18 cellular contexts compared by ENCODE assay signal in the genomic region with DNA sequence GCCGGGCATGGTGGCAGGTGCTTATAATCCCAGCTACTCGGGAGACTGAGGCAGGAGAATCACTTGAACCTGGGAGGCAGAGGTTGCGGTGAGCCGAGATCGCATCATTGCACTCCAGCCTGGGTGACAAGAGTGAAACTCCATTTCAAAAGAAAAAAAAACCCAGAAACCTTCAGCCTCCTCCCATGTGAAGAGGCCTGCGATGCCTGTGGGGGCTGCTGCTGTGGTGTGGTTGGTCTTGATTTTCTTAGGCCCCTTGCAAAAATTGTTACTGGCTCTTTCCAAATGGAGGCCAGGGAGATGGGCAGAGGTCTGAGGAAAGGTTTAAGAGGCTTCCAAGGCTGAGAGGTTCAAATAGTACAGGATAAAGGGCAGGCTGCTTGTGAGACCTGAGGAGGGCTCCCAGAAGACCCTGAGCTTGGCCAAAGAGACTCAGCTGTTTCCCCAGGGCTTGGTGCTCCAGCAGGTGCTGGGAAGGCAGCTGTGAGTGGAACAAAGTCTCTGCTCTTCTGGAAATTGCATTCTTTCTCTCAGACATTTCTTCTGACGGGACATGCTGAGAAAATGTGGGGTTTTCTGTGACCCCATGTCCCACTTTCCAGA. TPM values are rescaled to one million over a fixed set of nuclear protein-coding genes. Genes with fewer than 3 reads are reported as not detected.
A peak's percentile ranks its signal among the peaks of the same experiment; 100 is the strongest.
DNase-seq lines count a peak whose midpoint lies in the region; ATAC-seq, FAIRE-seq and TF ChIP-seq lines count a peak whose summit lies in the region.
"Had no signal": no experiment of that assay in that cellular context is flagged by ENCODE, and none has a peak within 500 bp of the region (broad histone marks: within the 10 kb centered on the region; RNA-seq: fewer than 3 reads in every experiment).

No MANE protein-coding gene starts in this region.

- H3K36me3 Mint-ChIP-seq in T-helper 17 cell (ENCODE audit: low read depth): no peaks in the 10 kb centered on the region

- DNase-seq in GM19239 (ENCODE audit: insufficient read length, low spot score) (no peak), T-helper 17 cell (no peak), NCI-H1417 treated with DMSO at 0.1 percent for 48 hours (lab: John Stamatoyannopoulos, UW) (no peak), thyroid gland (no peak), EL (no peak)
- DNase-seq in effector memory CD4-positive, alpha-beta T cell: no peak
- DNase-seq: activated CD4-positive, alpha-beta T cell treated with anti-CD3 and anti-CD28 coated beads, Interleukin-2, amount 50 U/mL, for 48 hours; activated effector memory CD4-positive, alpha-beta T cell treated with anti-CD3 and anti-CD28 coated beads, Interleukin-2, amount 50 U/mL, for 16 hours; H9; mesenchymal stem cell; NCI-H1694 treated with DMSO at 0.1 percent for 48 hours; NCI-H524; pancreas; tibial artery had no signal

- H3K4me1 ChIP-seq in BLaER1 (peaks cover 85% of the 10 kb centered on the region), thyroid gland (peaks cover 0 to 1% of the 10 kb centered on the region in 2 donors)
- H3K4me1 ChIP-seq in effector memory CD4-positive, alpha-beta T cell (ENCODE audit: control insufficient read depth, insufficient read depth, low read length, poor library complexity, severe bottlenecking): peaks cover 4% of the 10 kb centered on the region
- H3K4me1 ChIP-seq: pancreas, tibial artery had no signal

- H3K4me3 ChIP-seq in BLaER1 (peak overlapping the region; percentile 15; the same call in 1 of the 2 replicates), thyroid gland (replicated peaks in 1 of 3) (no peak overlapping the region)
- no peak overlapping the region for H3K4me3 ChIP-seq in effector memory CD4-positive, alpha-beta T cell (ENCODE audit: insufficient read depth, low read depth, low read length, poor library complexity, severe bottlenecking)
- H3K4me3 ChIP-seq: pancreas, smooth muscle cell, tibial artery had no signal

- no peaks in the 10 kb centered on the region for H3K27me3 ChIP-seq in BLaER1
- H3K27me3 ChIP-seq in effector memory CD4-positive, alpha-beta T cell (replicated peaks; ENCODE audit: control insufficient read depth, insufficient read depth, low read length, poor library complexity, severe bottlenecking): no peaks in the 10 kb centered on the region
- no peaks in the 10 kb centered on the region for H3K27me3 ChIP-seq in thyroid gland
- H3K27me3 ChIP-seq: pancreas, tibial artery had no signal

- H3K4me3 Mint-ChIP-seq in T-helper 17 cell: peak overlapping the region; percentile 28
- H3K4me3 Mint-ChIP-seq: H9 had no signal

- TF ChIP-seq CTCF in thyroid gland (IDR thresholded peaks at IDR 0.05): no peak

- WGBS in thyroid gland, 2 donors: 93 to 96% methylated on average over 7 of the region's 7 CpGs

- no peak overlapping the region for H3K27ac Mint-ChIP-seq in T-helper 17 cell

- FAIRE-seq in GM19239 (lab: Jason Lieb, UNC): peak; percentile 31
- FAIRE-seq: pancreas had no signal

- H3K36me3 ChIP-seq in BLaER1: no peaks in the 10 kb centered on the region
- no peaks in the 10 kb centered on the region for H3K36me3 ChIP-seq in effector memory CD4-positive, alpha-beta T cell (ENCODE audit: control insufficient read depth, insufficient read depth, low read length)
- H3K36me3 ChIP-seq in thyroid gland: peaks cover 0 to 5% of the 10 kb centered on the region in 2 donors

- no peaks in the 10 kb centered on the region for H4K20me1 ChIP-seq in BLaER1

- H3K9me3 ChIP-seq in BLaER1: no peaks in the 10 kb centered on the region
- H3K9me3 ChIP-seq in T-helper 17 cell (ENCODE audit: control insufficient read depth, low read length, poor library complexity, severe bottlenecking): no peaks in the 10 kb centered on the region
- H3K9me3 ChIP-seq in effector memory CD4-positive, alpha-beta T cell (ENCODE audit: control insufficient read depth, low read length): no peaks in the 10 kb centered on the region
- no peaks in the 10 kb centered on the region for H3K9me3 ChIP-seq in thyroid gland
- H3K9me3 ChIP-seq: pancreas, tibial artery had no signal

- H3K4me1 Mint-ChIP-seq in T-helper 17 cell: peaks cover 23% of the 10 kb centered on the region

- H3K27me3 Mint-ChIP-seq in T-helper 17 cell: no peaks in the 10 kb centered on the region

- no peak for TF ChIP-seq POLR2A in thyroid gland (IDR thresholded peaks at IDR 0.05)

- intact Hi-C loops in thyroid gland (cut with DNase I): loop anchor here (10.0 kb wide), 1 partner anchor 410 kb away; no protein-coding TSS in a partner anchor

- ATAC-seq in HG02798 (IDR thresholded peaks at IDR 0.05; ENCODE audit: poor library complexity, unreplicated experiment) (peak; percentile 26), T-helper 17 cell (no peak)
- ATAC-seq: pancreas had no signal

- peak overlapping the region; percentile 83 for H3K4me2 ChIP-seq in BLaER1
- H3K4me2 ChIP-seq: smooth muscle cell had no signal

- peak overlapping the region; percentile 82 for H3K27ac ChIP-seq in BLaER1
- H3K27ac ChIP-seq in effector memory CD4-positive, alpha-beta T cell (ENCODE audit: insufficient read depth, low read length, poor library complexity, severe bottlenecking): no peak overlapping the region
- no peak overlapping the region for H3K27ac ChIP-seq in thyroid gland
- H3K27ac ChIP-seq: pancreas, tibial artery had no signal

- H3K9ac ChIP-seq in BLaER1: peak overlapping the region; percentile 59

RNA-seq across cellular contexts. Expression of a gene that starts 18.4 kb away (rescaled TPM):
- total RNA-seq in T-helper 17 cell: 10 to 100 TPM; 14.2 to 21.2 TPM
- under 1 TPM in 2 of 4 donors, not detected in 2; 0.33 to 0.40 TPM for total RNA-seq in thyroid gland
- total RNA-seq: H9, RPMI7951 had no signal

RNA-seq across cellular contexts. Expression of a gene that starts 28.5 kb away (rescaled TPM):
- 1 to 10 TPM; 2.0 to 4.1 TPM for total RNA-seq in T-helper 17 cell
- 10 to 100 TPM; 32.0 to 62.9 (median 45.9) TPM for total RNA-seq in thyroid gland

Comparison
In these comparisons a context has a peak if more than half of its experiments do, and no peak if none do; other contexts are left out.
1. RNA of a gene that starts 18.4 kb away (total RNA-seq): 14.2 to 21.2 TPM in T-helper 17 cell; 0.33 to 0.40 TPM in thyroid gland; every median in the first group is over 10 times any median in the second.
2. RNA of a gene that starts 28.5 kb away (total RNA-seq): 32.0 to 62.9 TPM in thyroid gland; 2.0 to 4.1 TPM in T-helper 17 cell; every median in the first group is over 4 times any median in the second.